Comparison of ENCODE assay signal across 11 cellular contexts in genomic region chr3:52986938-52987337, GRCh38. TPM values are rescaled to one million over a fixed set of nuclear protein-coding genes. Genes with fewer than 3 reads are reported as not detected.
A peak's percentile ranks its signal among the peaks of the same experiment; 100 is the strongest.
DNase-seq lines count a peak whose midpoint lies in the region; ATAC-seq and TF ChIP-seq lines count a peak whose summit lies in the region.
"Had no signal": no experiment of that assay in that cellular context is flagged by ENCODE, and none has a peak within 500 bp of the region (broad histone marks: within the 10 kb centered on the region; RNA-seq: fewer than 3 reads in every experiment).

No MANE protein-coding gene starts in this region.

- intact Hi-C loops in CD4-positive, alpha-beta T cell (cut with DNase I, micrococcal nuclease) = loop anchor here in 1 of 2 experiments (5.0 kb wide), 3 partner anchors 40 to 245 kb away; no protein-coding TSS in a partner anchor
- intact Hi-C loops in lower lobe of right lung (cut with DNase I) = no loop called here

- no peaks in the 10 kb centered on the region for H3K36me3 Mint-ChIP-seq in CD4-positive, alpha-beta T cell (ENCODE audit: low read depth)

- H3K4me3 ChIP-seq in HFF-Myc (replicated peaks; ENCODE audit: low read depth, low read length) (no peak overlapping the region), lower lobe of right lung (no peak overlapping the region)
- H3K4me3 ChIP-seq: adrenal gland had no signal

- no peak for ATAC-seq in CD4-positive, alpha-beta T cell (ENCODE audit: poor library complexity)
- ATAC-seq in lower lobe of right lung (no peak), GM19452 (IDR thresholded peaks at IDR 0.05; ENCODE audit: unreplicated experiment) (no peak)

- H3K27ac Mint-ChIP-seq in CD4-positive, alpha-beta T cell = no peak overlapping the region

- TF ChIP-seq CTCF in CD4-positive, alpha-beta T cell (IDR thresholded peaks at IDR 0.05) = peak; percentile 45
- peak; percentile 23 for TF ChIP-seq CTCF in HFF-Myc (IDR thresholded peaks at IDR 0.05; ENCODE audit: low read depth, low read length, missing control alignments)
- TF ChIP-seq CTCF in lower lobe of right lung (IDR thresholded peaks at IDR 0.05) = peak; percentile 24

- POLR2A ChIA-PET in CD4-positive, alpha-beta T cell (lab: Charles Lee) = interaction anchor here (0.7 to 4.5 kb wide), 2 partner anchors 52 to 58 kb away, joined by 4 to 63 read pairs; partner anchors contain the start of gene SFMBT1
- POLR2A ChIA-PET in HEK293T (lab: Yijun Ruan, JAX) = no interaction called here

- no peak for DNase-seq in CD4-positive, alpha-beta T cell
- DNase-seq in HFF-Myc (ENCODE audit: extremely low read depth, low read depth) (peak; percentile 4), astrocyte of the hippocampus (ENCODE audit: low read depth, low spot score) (peak; percentile 23), lower lobe of right lung (no peak), HEK293T (ENCODE audit: extremely low spot score) (no peak), superior temporal gyrus (ENCODE audit: extremely low spot score) (no peak), NCI-H1048 (lab: John Stamatoyannopoulos, UW) (no peak)
- DNase-seq: posterior cingulate gyrus had no signal

- H3K9me3 Mint-ChIP-seq in CD4-positive, alpha-beta T cell = no peaks in the 10 kb centered on the region

- no peaks in the 10 kb centered on the region for H3K36me3 ChIP-seq in lower lobe of right lung
- H3K36me3 ChIP-seq: adrenal gland had no signal

- H3K4me1 Mint-ChIP-seq in CD4-positive, alpha-beta T cell (ENCODE audit: low read depth) = peaks cover 66% of the 10 kb centered on the region

- H3K27me3 ChIP-seq in CD4-positive, alpha-beta T cell (ENCODE audit: control insufficient read depth, insufficient read depth, low read length) = no peaks in the 10 kb centered on the region
- H3K27me3 ChIP-seq in lower lobe of right lung (ENCODE audit: low read depth) = no peaks in the 10 kb centered on the region
- H3K27me3 ChIP-seq: adrenal gland had no signal

- no peak overlapping the region for H3K27ac ChIP-seq in CD4-positive, alpha-beta T cell (ENCODE audit: low read depth, low read length)
- no peak overlapping the region for H3K27ac ChIP-seq in lower lobe of right lung
- H3K27ac ChIP-seq: adrenal gland, HL-60 had no signal

- H3K4me3 Mint-ChIP-seq in CD4-positive, alpha-beta T cell = no peak overlapping the region

- H3K27me3 Mint-ChIP-seq in CD4-positive, alpha-beta T cell = no peaks in the 10 kb centered on the region

- CTCF ChIA-PET in CD4-positive, alpha-beta T cell (lab: Charles Lee) = no interaction called here
- CTCF ChIA-PET in HEK293T (lab: Yijun Ruan, JAX) = interaction anchor here (0.6 kb wide), 2 partner anchors 12 to 282 kb away, joined by 3 to 4 read pairs; no protein-coding TSS in a partner anchor

- H3K4me1 ChIP-seq in lower lobe of right lung = peaks cover 12% of the 10 kb centered on the region
- H3K4me1 ChIP-seq: adrenal gland had no signal

- no peaks in the 10 kb centered on the region for H3K9me3 ChIP-seq in CD4-positive, alpha-beta T cell (ENCODE audit: control insufficient read depth, low read length)
- H3K9me3 ChIP-seq in lower lobe of right lung = no peaks in the 10 kb centered on the region
- H3K9me3 ChIP-seq: adrenal gland had no signal

TF ChIP-seq in HEK293T, 16 proteins besides CTCF, POLR2A, EP300 and RAD21:
- no peak for TF ChIP-seq BHLHE40 (IDR thresholded peaks at IDR 0.05; ENCODE audit: borderline replicate concordance)
- no peak for TF ChIP-seq SP1 (IDR thresholded peaks at IDR 0.05)
- TF ChIP-seq TARDBP (IDR thresholded peaks at IDR 0.05) = no peak
- TF ChIP-seq PKNOX1 (IDR thresholded peaks at IDR 0.05) = no peak
- TF ChIP-seq ZNF384 (IDR thresholded peaks at IDR 0.05) = no peak
- no peak for TF ChIP-seq CTBP1 (IDR thresholded peaks at IDR 0.05; ENCODE audit: borderline replicate concordance)
- TF ChIP-seq L3MBTL2 (conservative IDR thresholded peaks at IDR 0.05) = no peak
- no peak for TF ChIP-seq FOXA1 (IDR thresholded peaks at IDR 0.05)
- TF ChIP-seq LEF1 (IDR thresholded peaks at IDR 0.05; ENCODE audit: borderline replicate concordance) = no peak
- TF ChIP-seq FOXM1 (IDR thresholded peaks at IDR 0.05; ENCODE audit: borderline replicate concordance) = no peak
- TF ChIP-seq ELF4 (IDR thresholded peaks at IDR 0.05) = no peak
- TF ChIP-seq SUZ12 (IDR thresholded peaks at IDR 0.05) = no peak
- no peak for TF ChIP-seq ARNT (IDR thresholded peaks at IDR 0.05)
- TF ChIP-seq FOXK2 (IDR thresholded peaks at IDR 0.05) = no peak
- no peak for TF ChIP-seq HDGF (IDR thresholded peaks at IDR 0.05; ENCODE audit: borderline replicate concordance)
- no peak for TF ChIP-seq NFRKB (IDR thresholded peaks at IDR 0.05)
TF ChIP-seq in HEK293T: peak in this region for 0.

RNA-seq across cellular contexts. Expression of gene SFMBT1, which starts 58.9 kb away (rescaled TPM):
- total RNA-seq in CD4-positive, alpha-beta T cell = 10 to 100 TPM; 54.3 to 55.9 TPM
- total RNA-seq in lower lobe of right lung = 17.3 TPM

Comparison
In these comparisons a context has a peak if more than half of its experiments do, and no peak if none do; other contexts are left out.
1. DNase-seq: peak in HFF-Myc (single experiment) and astrocyte of the hippocampus (single experiment); none in CD4-positive, alpha-beta T cell (0 of 10), lower lobe of right lung (single experiment), HEK293T (single experiment), superior temporal gyrus (single experiment) and NCI-H1048 (single experiment).
2. Peak in every context shown above with its lines, with median percentiles within 50 percentile points of each other: CTCF ChIP-seq.